ENCODE assay signal across 8 cellular contexts in genomic region chr18:50281295-50281971, GRCh38. TPM values are rescaled to one million over a fixed set of nuclear protein-coding genes. Genes with fewer than 3 reads are reported as not detected.
DNase-seq lines count a peak whose midpoint lies in the region; ATAC-seq and TF ChIP-seq lines count a peak whose summit lies in the region.

Gene MBD1 (minus strand): TSS chr18:50281523. CDS start chr18:50279992, 1,531 bp downstream.

- TF ChIP-seq CTCF in AG04449 (IDR thresholded peaks at IDR 0.05; ENCODE audit: insufficient read depth, low read length, missing control alignments) (peak; percentile 35), VCaP (conservative IDR thresholded peaks at IDR 0.05) (peak; percentile 11; the same call in 1 of the 2 replicates), breast epithelium (IDR thresholded peaks at IDR 0.05) (peak in 1 of 3 donors; percentile 31)

- CTCF ChIA-PET in AG04449 (lab: Yijun Ruan, JAX), result interaction anchor here (0.6 to 1.2 kb wide), 3 partner anchors 9 to 15 kb away, joined by 3 to 5 read pairs (median 3); partner anchors contain the start of gene CFAP53

- H3K4me3 ChIP-seq in AG04449 (ENCODE audit: low read depth, low read length) (peak within 1 kb of the TSS; percentile 100), breast epithelium (peak within 1 kb of the TSS; percentile 72 to 95 (median 91)), iPS-18a (ENCODE audit: low read length) (peak within 1 kb of the TSS; percentile 99), skeletal muscle tissue (ENCODE audit: low read length in 3 of 3) (peak within 1 kb of the TSS; percentile 93 to 100 (median 95))

- POLR2A ChIA-PET in AG04449 (lab: Yijun Ruan, JAX), result interaction anchor here (0.6 to 1.1 kb wide), 7 partner anchors 9 to 93 kb away, joined by 3 to 12 read pairs (median 4); partner anchors contain the start of genes CFAP53 and SKA1

- H3K27me3 ChIP-seq in breast epithelium (no peaks in the 10 kb centered on the region), iPS-18a (ENCODE audit: control insufficient read depth, insufficient read depth, low read length) (no peaks in the 10 kb centered on the region), skeletal muscle tissue (ENCODE audit: control insufficient read depth in 3 of 3, insufficient read depth in 3 of 3, low read length in 3 of 3) (no peaks in the 10 kb centered on the region)

- H3K36me3 ChIP-seq in breast epithelium (peaks cover 5% of the 10 kb centered on the region), iPS-18a (ENCODE audit: control insufficient read depth, low read depth, low read length) (peaks cover 35% of the 10 kb centered on the region), skeletal muscle tissue (ENCODE audit: control insufficient read depth in 3 of 3, insufficient read depth in 3 of 3, low read length in 3 of 3) (peaks cover 44 to 52% (median 50%) of the 10 kb centered on the region in 3 donors)

- peak; percentile 90 for DNase-seq in AG04449 (ENCODE audit: low read depth, low spot score)
- peak; percentile 96 for DNase-seq in NCI-H2196 treated with DMSO at 0.1 percent for 48 hours (lab: John Stamatoyannopoulos, UW; ENCODE audit: unreplicated experiment)
- peak; percentile 94 to 96 for DNase-seq in breast epithelium (ENCODE audit: low spot score in 2 of 2)

- peak; percentile 81 for ATAC-seq in GM18870 (IDR thresholded peaks at IDR 0.05; ENCODE audit: unreplicated experiment)
- ATAC-seq in HG03135 (IDR thresholded peaks at IDR 0.05; ENCODE audit: unreplicated experiment), result peak; percentile 90

- H3K9ac ChIP-seq in iPS-18a (ENCODE audit: low read length), result peak within 1 kb of the TSS; percentile 85
- peak within 1 kb of the TSS; percentile 84 to 100 (median 99) for H3K9ac ChIP-seq in skeletal muscle tissue (ENCODE audit: low read depth in 1 of 3, low read length in 3 of 3)

- intact Hi-C loops in breast epithelium (cut with DNase I; ENCODE audit: low total_unique reads), result no loop called here

- peak; percentile 81 for TF ChIP-seq POLR2A in breast epithelium (IDR thresholded peaks at IDR 0.05)

- H3K9me3 ChIP-seq in breast epithelium (no peaks in the 10 kb centered on the region), iPS-18a (ENCODE audit: control insufficient read depth, low read depth, low read length) (no peaks in the 10 kb centered on the region), skeletal muscle tissue (ENCODE audit: control insufficient read depth in 3 of 3, low read length in 3 of 3) (no peaks in the 10 kb centered on the region)

- peak within 1 kb of the TSS; percentile 89 for H3K27ac ChIP-seq in VCaP
- peak within 1 kb of the TSS; percentile 94 for H3K27ac ChIP-seq in breast epithelium
- H3K27ac ChIP-seq in iPS-18a (ENCODE audit: low read length), result peak within 1 kb of the TSS; percentile 75
- peak within 1 kb of the TSS; percentile 88 for H3K27ac ChIP-seq in skeletal muscle tissue (ENCODE audit: low read depth, low read length)

- H3K4me1 ChIP-seq in breast epithelium, result peaks cover 0 to 5% of the 10 kb centered on the region in 2 donors
- H3K4me1 ChIP-seq in iPS-18a (ENCODE audit: control insufficient read depth, low read depth, low read length), result peaks cover 4% of the 10 kb centered on the region
- peaks cover 18 to 30% (median 21%) of the 10 kb centered on the region in 3 donors for H3K4me1 ChIP-seq in skeletal muscle tissue (ENCODE audit: control insufficient read depth in 3 of 3, insufficient read depth in 3 of 3, low read length in 3 of 3)

RNA-seq across cellular contexts. Expression of gene MBD1, which starts in this region (rescaled TPM):
- total RNA-seq in breast epithelium (10 to 100 TPM; 51.2 to 82.3 (median 71.1) TPM), skeletal muscle tissue (29.2 TPM)

Comparison
In these comparisons a context has a peak if more than half of its experiments do, and no peak if none do; other contexts are left out.
1. Peak in every context shown above with its lines: DNase-seq, ATAC-seq, H3K4me3 ChIP-seq and H3K27ac ChIP-seq.